Comparison of ENCODE assay signal across 8 cellular contexts in the genomic region with DNA sequence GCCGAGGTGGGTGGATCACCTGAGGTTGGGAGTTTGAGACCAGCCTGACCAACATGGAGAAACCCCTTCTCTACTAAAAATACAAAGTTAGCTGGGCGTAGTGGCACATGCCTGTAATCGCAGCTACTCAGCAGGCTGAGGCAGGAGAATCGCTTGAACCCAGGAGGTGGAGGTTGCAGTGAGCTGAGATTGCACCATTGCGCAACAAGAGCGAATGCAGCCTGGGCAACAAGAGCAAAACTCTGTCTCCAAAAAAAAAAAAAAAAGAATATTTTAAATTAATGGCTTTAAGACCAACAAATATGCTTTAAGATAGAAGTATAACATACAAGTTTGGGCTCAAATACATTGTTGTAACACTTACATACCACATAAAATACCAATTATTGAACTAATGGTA.
A peak's percentile ranks its signal among the peaks of the same experiment; 100 is the strongest.
DNase-seq lines count a peak whose midpoint lies in the region; ATAC-seq, FAIRE-seq and TF ChIP-seq lines count a peak whose summit lies in the region.
"Not testable (repeated sequence)": the region's sequence is repeated elsewhere in the genome, so short reads cannot be mapped to it uniquely, and the experiment has no call there.

No MANE protein-coding gene starts in this region.

- H3K9me1 ChIP-seq in IMR-90 (ENCODE audit: insufficient read depth, low read length); K562 (ENCODE audit: control insufficient read depth, insufficient read depth, low read length): not testable (repeated sequence)

- POLR2A ChIA-PET in A549 (lab: Yijun Ruan, JAX); IMR-90 (lab: Charles Lee; ENCODE audit: unreplicated experiment); K562 (lab: Yijun Ruan, JAX); H1 (lab: Charles Lee; ENCODE audit: partially characterized antibody); HepG2 (lab: Yijun Ruan, JAX): not testable (repeated sequence)

- not testable (repeated sequence) for H2AK5ac ChIP-seq in IMR-90 (ENCODE audit: low read depth, low read length); H1 (ENCODE audit: low read depth, low read length)

- not testable (repeated sequence) for H3K23ac ChIP-seq in IMR-90 (ENCODE audit: low read depth, low read length); H1 (ENCODE audit: insufficient read length)

- not testable (repeated sequence) for H3K4me2 ChIP-seq in A549; IMR-90 (ENCODE audit: low read depth, low read length); K562 (ENCODE audit: insufficient read depth, low read length); H1 (ENCODE audit: insufficient read depth in 1 of 2, low read depth in 2 of 2, low read length in 2 of 2); HepG2 (ENCODE audit: low read depth, low read length)

- H3K4me1 ChIP-seq in A549, result peaks cover 18% of the 10 kb centered on the region
- H3K4me1 ChIP-seq in IMR-90 (ENCODE audit: control insufficient read depth, insufficient read depth, low read length); K562 (replicated peaks in 1 of 2; ENCODE audit: control insufficient read depth in 2 of 2, insufficient read depth in 2 of 2, low read length in 2 of 2); H1 (replicated peaks in 1 of 4; ENCODE audit: control insufficient read depth in 3 of 4, insufficient read depth in 4 of 4, low read length in 3 of 4); small intestine (ENCODE audit: control insufficient read depth in 2 of 2, insufficient read depth in 1 of 2, low read depth in 1 of 2, low read length in 1 of 2): not testable (repeated sequence)
- peaks cover 23% of the 10 kb centered on the region for H3K4me1 ChIP-seq in HepG2 (ENCODE audit: insufficient read depth, low read length)

- DNase-seq in A549 (ENCODE audit: low read depth in 1 of 2, low spot score in 1 of 2); IMR-90; K562 (ENCODE audit: extremely low read depth in 1 of 4, low spot score in 3 of 4); H1 (ENCODE audit: low read depth in 1 of 2, low spot score in 2 of 2); HepG2 (ENCODE audit: low spot score); small intestine: not testable (repeated sequence)

- dilution Hi-C loops in IMR-90 (cut with HindIII; ENCODE audit: low sequenced_read_pairs, unreplicated experiment), result not testable (repeated sequence)

- ATAC-seq in A549; IMR-90 (ENCODE audit: low read depth); K562; HepG2: not testable (repeated sequence)

- not testable (repeated sequence) for H2BK15ac ChIP-seq in IMR-90 (ENCODE audit: low read depth, low read length); H1 (ENCODE audit: low read length)

- not testable (repeated sequence) for H3K27me3 ChIP-seq in IMR-90 (ENCODE audit: control insufficient read depth, insufficient read depth, low read length); K562 (ENCODE audit: control insufficient read depth in 2 of 2, insufficient read depth in 2 of 2, low read length in 2 of 2); H1 (replicated peaks in 1 of 4; ENCODE audit: control insufficient read depth in 3 of 4, extremely low read depth in 1 of 4, insufficient read depth in 3 of 4, low read length in 3 of 4); HepG2 (ENCODE audit: control insufficient read depth in 1 of 2, insufficient read depth in 2 of 2, low read length in 2 of 2); small intestine (ENCODE audit: control insufficient read depth in 2 of 2, insufficient read depth in 2 of 2, low read length in 2 of 2)

- not testable (repeated sequence) for H3K18ac ChIP-seq in IMR-90 (ENCODE audit: low read depth, low read length); H1 (ENCODE audit: extremely low read depth, low read length)

- H3K36me3 ChIP-seq in IMR-90 (ENCODE audit: control insufficient read depth, insufficient read depth, low read length); K562 (ENCODE audit: control insufficient read depth, insufficient read depth, low read length); H1 (ENCODE audit: control insufficient read depth in 2 of 4, insufficient read depth in 4 of 4, low read length in 3 of 4); HepG2 (replicated peaks in 1 of 2; ENCODE audit: control insufficient read depth in 1 of 2, insufficient read depth in 2 of 2, low read length in 2 of 2); small intestine (ENCODE audit: control insufficient read depth in 2 of 2, insufficient read depth in 2 of 2, low read length in 2 of 2): not testable (repeated sequence)

- not testable (repeated sequence) for H3K79me1 ChIP-seq in IMR-90 (ENCODE audit: low read depth in 1 of 2, low read length in 2 of 2); H1 (ENCODE audit: low read depth, low read length)

- H3K14ac ChIP-seq in IMR-90 (replicated peaks; ENCODE audit: low read depth, low read length); H1 (ENCODE audit: insufficient read length): not testable (repeated sequence)

- H3K9me3 ChIP-seq in A549; IMR-90 (ENCODE audit: control insufficient read depth, insufficient read depth, low read length); K562 (replicated peaks; ENCODE audit: control insufficient read depth, insufficient read depth, low read depth, low read length); H1 (ENCODE audit: insufficient read depth in 2 of 2, low read depth in 1 of 2, low read length in 1 of 2); HepG2 (ENCODE audit: low read length); small intestine (ENCODE audit: control insufficient read depth, low read depth): not testable (repeated sequence)

- not testable (repeated sequence) for TF ChIP-seq EP300 in A549 (IDR thresholded peaks at IDR 0.05); Ishikawa (IDR thresholded peaks at IDR 0.05; ENCODE audit: borderline replicate concordance); K562 (IDR thresholded peaks at IDR 0.05; ENCODE audit: low read length); H1 (IDR thresholded peaks at IDR 0.05; ENCODE audit: borderline replicate concordance in 1 of 2, low read depth in 2 of 2, low read length in 2 of 2); HepG2 (IDR thresholded peaks at IDR 0.05; ENCODE audit: low read depth in 2 of 2, low read length in 2 of 2); HepG2 (CRISPR knock-in tag; IDR thresholded peaks at IDR 0.05; ENCODE audit: borderline replicate concordance)

- H4K8ac ChIP-seq in IMR-90 (ENCODE audit: low read depth in 2 of 2, low read length in 2 of 2); H1 (ENCODE audit: extremely low read depth, insufficient read depth, low read length): not testable (repeated sequence)

- H3K56ac ChIP-seq in IMR-90 (ENCODE audit: extremely low read depth, insufficient read depth, low read length); H1 (replicated peaks; ENCODE audit: insufficient read length, low read depth, low read length): not testable (repeated sequence)

- H4K20me1 ChIP-seq in IMR-90 (ENCODE audit: insufficient read depth, low read length); K562 (replicated peaks; ENCODE audit: control insufficient read depth, insufficient read depth, low read length); H1 (replicated peaks in 1 of 2; ENCODE audit: control insufficient read depth in 1 of 2, insufficient read depth in 2 of 2, low read length in 2 of 2); HepG2 (ENCODE audit: insufficient read depth, low read length): not testable (repeated sequence)

- not testable (repeated sequence) for H2AK9ac ChIP-seq in IMR-90 (replicated peaks; ENCODE audit: low read depth, low read length, poor library complexity)

- H4K5ac ChIP-seq in IMR-90 (ENCODE audit: low read depth, low read length); H1 (ENCODE audit: insufficient read length, low read depth, low read length): not testable (repeated sequence)

- H4K91ac ChIP-seq in IMR-90 (ENCODE audit: insufficient read depth, low read depth, low read length); H1 (replicated peaks; ENCODE audit: insufficient read length, low read length): not testable (repeated sequence)

- H3K4ac ChIP-seq in IMR-90 (ENCODE audit: low read depth, low read length); H1 (replicated peaks; ENCODE audit: insufficient read length, low read depth, low read length): not testable (repeated sequence)

- H2BK12ac ChIP-seq in H1 (ENCODE audit: low read depth, low read length), result not testable (repeated sequence)

- not testable (repeated sequence) for H3K4me3 ChIP-seq in A549; IMR-90 (ENCODE audit: insufficient read depth, low read depth, low read length); K562; H1 (ENCODE audit: extremely low read depth in 1 of 4, insufficient read depth in 2 of 4, low read depth in 3 of 4, low read length in 4 of 4); HepG2 (replicated peaks in 1 of 3; ENCODE audit: insufficient read depth in 1 of 3, low read depth in 2 of 3, low read length in 3 of 3); small intestine (ENCODE audit: low read depth in 1 of 2, low read length in 2 of 2)

- CTCF ChIA-PET in A549 (lab: Yijun Ruan, JAX); K562 (lab: Yijun Ruan, JAX; ENCODE audit: low intra/inter-chr PET ratio); HepG2 (lab: Yijun Ruan, JAX; ENCODE audit: low intra/inter-chr PET ratio, low total read pairs): not testable (repeated sequence)
- CTCF ChIA-PET in IMR-90 (lab: Yijun Ruan, JAX) (interaction anchor here (0.7 kb wide), 1 partner anchor 376 kb away, joined by 9 read pairs; no protein-coding TSS in a partner anchor), H1 (lab: Charles Lee; ENCODE audit: partially characterized antibody) (interaction anchor here (0.7 to 1.7 kb wide), 3 partner anchors 10 to 26 kb away, joined by 3 to 4 read pairs (median 3); no protein-coding TSS in a partner anchor)

- not testable (repeated sequence) for H2BK20ac ChIP-seq in IMR-90 (ENCODE audit: low read depth, low read length); H1 (ENCODE audit: low read length)

- BruUV-seq in IMR-90 (replicated peaks; lab: Mats Ljungman, UMichigan); K562 (replicated peaks; lab: Mats Ljungman, UMichigan); HepG2 (replicated peaks; lab: Mats Ljungman, UMichigan): not testable (repeated sequence)

- TF ChIP-seq CTCF in A549 (IDR thresholded peaks at IDR 0.05); IMR-90 (conservative IDR thresholded peaks at IDR 0.05; ENCODE audit: low read depth, low read length); VCaP (conservative IDR thresholded peaks at IDR 0.05); K562 (IDR thresholded peaks at IDR 0.05 in 2 of 3, conservative IDR thresholded peaks at IDR 0.05 in 1 of 3; ENCODE audit: insufficient read depth in 2 of 3, low read depth in 1 of 3, low read length in 3 of 3); H1 (IDR thresholded peaks at IDR 0.05; ENCODE audit: control extremely low read depth in 1 of 3, insufficient read depth in 1 of 3, low read depth in 1 of 3, low read length in 3 of 3); HepG2 (CRISPR knock-in tag; IDR thresholded peaks at IDR 0.05): not testable (repeated sequence)

- intact Hi-C loops in IMR-90 (cut with micrococcal nuclease); K562 (cut with micrococcal nuclease); HepG2 (cut with micrococcal nuclease; ENCODE audit: unreplicated experiment): not testable (repeated sequence)

- not testable (repeated sequence) for H3K27ac ChIP-seq in A549; IMR-90 (ENCODE audit: insufficient read depth, low read length); K562 (ENCODE audit: extremely low read depth, low read depth, low read length); H1 (ENCODE audit: low read depth, low read length); HepG2 (ENCODE audit: extremely low read length, insufficient read depth, low read length); small intestine (ENCODE audit: low read depth in 1 of 2, low read length in 1 of 2)
- H3K27ac ChIP-seq in VCaP, result peak overlapping the region; percentile 91

- in situ Hi-C loops in IMR-90 (cut with MboI; ENCODE audit: low sequenced_read_pairs); K562 (cut with MboI); HepG2 (cut with HindIII; ENCODE audit: extremely low pct_ligation_motif_present, low pct_unique_long_range_greater_than_20kb): not testable (repeated sequence)

- H3K23me2 ChIP-seq in H1 (ENCODE audit: low read depth, low read length), result not testable (repeated sequence)

- not testable (repeated sequence) for H3K9ac ChIP-seq in IMR-90 (ENCODE audit: low read depth, low read length); K562 (ENCODE audit: insufficient read depth in 1 of 2, low read depth in 2 of 2, low read length in 2 of 2); H1 (replicated peaks in 1 of 4; ENCODE audit: extremely low read depth in 1 of 4, low read depth in 3 of 4, low read length in 3 of 4); HepG2 (ENCODE audit: insufficient read depth, low read depth, low read length)

- H3K79me2 ChIP-seq in K562 (ENCODE audit: control insufficient read depth, insufficient read depth, low read length); H1 (ENCODE audit: control insufficient read depth in 1 of 2, insufficient read depth in 2 of 2, low read length in 2 of 2); HepG2 (ENCODE audit: insufficient read depth, low read length): not testable (repeated sequence)

- not testable (repeated sequence) for FAIRE-seq in A549 (lab: Jason Lieb, UNC); K562 (lab: Jason Lieb, UNC); H1 (lab: Jason Lieb, UNC); HepG2 (lab: Jason Lieb, UNC)
- FAIRE-seq in small intestine (lab: Jason Lieb, UNC), result peak; percentile 41

- not testable (repeated sequence) for H2BK5ac ChIP-seq in IMR-90 (ENCODE audit: low read depth, low read length, poor library complexity, severe bottlenecking); H1 (ENCODE audit: low read depth, low read length)

- WGBS in A549 (ENCODE audit: missing lambda C conversion rate), result 82% methylated on average over 6 of the region's 6 CpGs
- no CpG with 5 or more reads among the region's 6 CpGs for WGBS in IMR-90 (ENCODE audit: extremely low coverage in 2 of 2, insufficient read length in 1 of 2), 2 experiments
- 3% methylated on average over 6 of the region's 6 CpGs for WGBS in K562 (ENCODE audit: insufficient coverage, low coverage, missing lambda C conversion rate)
- WGBS in H1 (ENCODE audit: extremely low coverage in 1 of 2, insufficient coverage in 1 of 2, insufficient read length in 1 of 2, insufficient replicate concordance in 2 of 2, low coverage in 1 of 2, low lambda C conversion rate in 2 of 2, missing lambda C conversion rate in 1 of 2), 2 experiments, result 96% methylated on average over 6 of the region's 6 CpGs; no CpG with 5 or more reads in 1 of the 2 experiments
- WGBS in HepG2 (ENCODE audit: low lambda C conversion rate), result 96% methylated on average over 6 of the region's 6 CpGs
- 89 to 97% (median 94%) methylated on average over 6 of the region's 6 CpGs for WGBS in small intestine, 3 donors

- not testable (repeated sequence) for TF ChIP-seq RAD21 in A549 (conservative IDR thresholded peaks at IDR 0.05 in 1 of 2, IDR thresholded peaks at IDR 0.05 in 1 of 2); IMR-90 (IDR thresholded peaks at IDR 0.05; ENCODE audit: low read length); Ishikawa (IDR thresholded peaks at IDR 0.05; ENCODE audit: low read depth); K562 (CRISPR knock-in tag; conservative IDR thresholded peaks at IDR 0.05 in 1 of 2, IDR thresholded peaks at IDR 0.05 in 1 of 2); H1 (IDR thresholded peaks at IDR 0.05 in 1 of 2, conservative IDR thresholded peaks at IDR 0.05 in 1 of 2; ENCODE audit: low read depth in 2 of 2, low read length in 2 of 2); HepG2 (CRISPR knock-in tag; IDR thresholded peaks at IDR 0.05)

- not testable (repeated sequence) for TF ChIP-seq POLR2A in A549 (IDR thresholded peaks at IDR 0.05; ENCODE audit: low read length); IMR-90 (IDR thresholded peaks at IDR 0.05; ENCODE audit: low read depth, low read length); K562 (conservative IDR thresholded peaks at IDR 0.05); H1 (IDR thresholded peaks at IDR 0.05; ENCODE audit: control extremely low read depth in 1 of 2, low read depth in 2 of 2, low read length in 2 of 2); HepG2 (IDR thresholded peaks at IDR 0.05; ENCODE audit: insufficient read depth in 1 of 2, low read depth in 2 of 2, low read length in 2 of 2)

- not testable (repeated sequence) for H2BK120ac ChIP-seq in IMR-90 (ENCODE audit: low read depth, low read length); H1 (replicated peaks; ENCODE audit: low read depth, low read length)

- H2AFZ ChIP-seq in IMR-90 (replicated peaks; ENCODE audit: low read length, poor library complexity); K562 (ENCODE audit: low read depth, low read length); H1 (ENCODE audit: low read length); HepG2 (ENCODE audit: low read length): not testable (repeated sequence)
